Comparison of ENCODE assay signal across 8 cellular contexts in the genomic region with DNA sequence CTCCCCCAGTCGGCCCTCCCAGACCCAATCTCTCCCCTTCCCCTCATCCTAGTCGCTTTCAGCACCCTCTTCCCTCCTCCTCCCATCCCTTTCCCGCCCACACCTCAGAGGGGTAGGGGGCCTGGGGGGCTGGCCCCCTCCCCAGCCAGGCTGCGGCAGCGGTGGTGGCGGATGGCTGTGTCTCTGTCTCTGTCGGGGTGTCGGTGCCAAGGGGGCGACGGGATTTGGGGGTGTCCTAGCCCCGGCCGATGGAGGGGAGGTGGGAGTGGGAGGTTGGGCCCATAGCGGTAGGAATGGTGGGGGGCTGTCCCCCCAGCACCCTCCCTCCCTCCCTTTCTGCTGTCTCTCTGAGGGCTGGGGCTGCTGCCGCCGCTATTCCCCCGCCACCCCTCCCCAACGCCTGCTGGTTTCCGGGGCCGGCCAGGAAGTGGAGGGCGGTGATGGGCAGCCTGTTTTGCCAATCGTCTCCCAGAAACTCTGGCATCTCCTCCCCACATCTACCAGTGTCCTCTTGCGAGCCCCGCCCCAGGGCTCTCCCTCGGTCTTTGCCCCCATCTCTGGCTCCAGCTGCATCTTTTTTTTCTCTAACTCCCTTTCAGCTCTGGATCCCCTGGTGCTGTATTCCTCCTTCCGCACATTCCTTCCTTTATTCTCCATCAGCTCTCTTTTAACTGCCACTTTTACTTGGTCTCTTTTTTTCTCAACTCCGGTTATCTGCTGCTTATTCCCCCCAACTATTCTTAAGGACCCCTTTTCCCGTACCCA. TPM values are rescaled to one million over a fixed set of nuclear protein-coding genes. Genes with fewer than 3 reads are reported as not detected.
DNase-seq lines count a peak whose midpoint lies in the region.

A gene with protein sequence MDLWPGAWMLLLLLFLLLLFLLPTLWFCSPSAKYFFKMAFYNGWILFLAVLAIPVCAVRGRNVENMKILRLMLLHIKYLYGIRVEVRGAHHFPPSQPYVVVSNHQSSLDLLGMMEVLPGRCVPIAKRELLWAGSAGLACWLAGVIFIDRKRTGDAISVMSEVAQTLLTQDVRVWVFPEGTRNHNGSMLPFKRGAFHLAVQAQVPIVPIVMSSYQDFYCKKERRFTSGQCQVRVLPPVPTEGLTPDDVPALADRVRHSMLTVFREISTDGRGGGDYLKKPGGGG (minus strand): TSS at position 374 of the 765 bp plus-strand sequence. CDS start 4,588 bp downstream, outside the sequence.

- H3K36me3 ChIP-seq in H7 (replicated peaks; ENCODE audit: control insufficient read depth, insufficient read depth, low read length) (peaks cover 8% of the 10 kb centered on the region), SK-N-MC (ENCODE audit: insufficient read depth, low read length) (peaks cover 12% of the 10 kb centered on the region; the same call in 1 of the 2 replicates), neuron (ENCODE audit: insufficient read depth, low read length) (peaks cover 20% of the 10 kb centered on the region), stomach smooth muscle (ENCODE audit: control insufficient read depth in 2 of 2, insufficient read depth in 2 of 2, low read length in 2 of 2) (peaks cover 7 to 8% of the 10 kb centered on the region in 2 donors)

- DNase-seq in DMS53 (lab: John Stamatoyannopoulos, UW): peak; percentile 98
- peak; percentile 99 for DNase-seq in H7
- peak; percentile 85 for DNase-seq in NCI-H1092 (lab: John Stamatoyannopoulos, UW)
- DNase-seq in SK-N-MC (ENCODE audit: low read depth, low spot score): no peak
- peak; percentile 99 for DNase-seq in activated naive CD4-positive, alpha-beta T cell treated with anti-CD3 and anti-CD28 coated beads for 36 hours
- peak; percentile 91 for DNase-seq in foreskin melanocyte

- peaks cover 8% of the 10 kb centered on the region for H3K36me3 Mint-ChIP-seq in activated naive CD4-positive, alpha-beta T cell treated with anti-CD3 and anti-CD28 coated beads for 36 hours (ENCODE audit: low read depth)

- peaks cover 64% of the 10 kb centered on the region for H3K4me1 Mint-ChIP-seq in activated naive CD4-positive, alpha-beta T cell treated with anti-CD3 and anti-CD28 coated beads for 36 hours (ENCODE audit: low read depth)

- H3K27ac ChIP-seq in SK-N-MC (peak within 1 kb of the TSS; percentile 99), stomach smooth muscle (ENCODE audit: low read length) (peak within 1 kb of the TSS; percentile 93)

- intact Hi-C loops in activated naive CD4-positive, alpha-beta T cell treated with anti-CD3 and anti-CD28 coated beads for 36 hours (cut with micrococcal nuclease): loop anchor here (1.0 to 5.0 kb wide), 4 partner anchors 279 to 796 kb away; a partner anchor contains a TSS

- H3K27me3 Mint-ChIP-seq in activated naive CD4-positive, alpha-beta T cell treated with anti-CD3 and anti-CD28 coated beads for 36 hours (ENCODE audit: low read depth): no peaks in the 10 kb centered on the region

- H3K4me3 ChIP-seq in H7 (ENCODE audit: insufficient read depth, low read depth, low read length): peak within 1 kb of the TSS; percentile 79
- peak within 1 kb of the TSS; percentile 89 for H3K4me3 ChIP-seq in SK-N-MC
- peak within 1 kb of the TSS; percentile 62 for H3K4me3 ChIP-seq in neuron (ENCODE audit: low read length)
- peak within 1 kb of the TSS; percentile 83 to 98 for H3K4me3 ChIP-seq in stomach smooth muscle (ENCODE audit: low read length in 2 of 2)

- H2AFZ ChIP-seq in neuron (ENCODE audit: low read depth, low read length): no peak within 1 kb of the TSS

- H3K9ac ChIP-seq in SK-N-MC (ENCODE audit: insufficient read length) (peak within 1 kb of the TSS; percentile 95), stomach smooth muscle (ENCODE audit: low read length in 2 of 2) (peak within 1 kb of the TSS; percentile 85 to 96)

- H3K27ac Mint-ChIP-seq in activated naive CD4-positive, alpha-beta T cell treated with anti-CD3 and anti-CD28 coated beads for 36 hours: peak within 1 kb of the TSS; percentile 96

- H3K9me3 Mint-ChIP-seq in activated naive CD4-positive, alpha-beta T cell treated with anti-CD3 and anti-CD28 coated beads for 36 hours: no peaks in the 10 kb centered on the region

- H3K27me3 ChIP-seq in H7 (ENCODE audit: control insufficient read depth, insufficient read depth, low read length) (no peaks in the 10 kb centered on the region), neuron (ENCODE audit: insufficient read depth, low read length) (no peaks in the 10 kb centered on the region), stomach smooth muscle (ENCODE audit: control insufficient read depth in 1 of 2, insufficient read depth in 2 of 2, low read length in 2 of 2) (no peaks in the 10 kb centered on the region)

- H3K9me3 ChIP-seq in SK-N-MC (ENCODE audit: low read depth, low read length): no peaks in the 10 kb centered on the region
- no peaks in the 10 kb centered on the region for H3K9me3 ChIP-seq in neuron (ENCODE audit: low read length)
- H3K9me3 ChIP-seq in stomach smooth muscle (ENCODE audit: control insufficient read depth in 2 of 2, low read length in 2 of 2): no peaks in the 10 kb centered on the region

- peak within 1 kb of the TSS; percentile 91 for H3K4me3 Mint-ChIP-seq in activated naive CD4-positive, alpha-beta T cell treated with anti-CD3 and anti-CD28 coated beads for 36 hours

- CTCF ChIA-PET in activated naive CD4-positive, alpha-beta T cell treated with anti-CD3 and anti-CD28 coated beads for 36 hours (lab: Charles Lee): interaction anchor here (1.2 to 2.9 kb wide), 2 partner anchors 13 to 19 kb away, joined by 3 to 11 read pairs; no protein-coding TSS in a partner anchor

- H3K4me1 ChIP-seq in neuron (ENCODE audit: insufficient read depth, low read length): peaks cover 37% of the 10 kb centered on the region
- H3K4me1 ChIP-seq in stomach smooth muscle (ENCODE audit: control insufficient read depth, insufficient read depth, low read length): peaks cover 52% of the 10 kb centered on the region

RNA-seq across cellular contexts. Expression of the gene that starts here (rescaled TPM):
- 99.3 and 113 TPM in 2 replicates for total RNA-seq in H7 (2014; rRNA removed; shearing (Covaris generic))
- 10 to 100 TPM; 25.8 to 26.5 TPM for total RNA-seq in activated naive CD4-positive, alpha-beta T cell treated with anti-CD3 and anti-CD28 coated beads for 36 hours
